14 cellular contexts compared by ENCODE assay signal in genomic region chr19:38841180-38841766, GRCh38. TPM values are rescaled to one million over a fixed set of nuclear protein-coding genes. Genes with fewer than 3 reads are reported as not detected.
A peak's percentile ranks its signal among the peaks of the same experiment; 100 is the strongest.
DNase-seq lines count a peak whose midpoint lies in the region; ATAC-seq, FAIRE-seq and TF ChIP-seq lines count a peak whose summit lies in the region.
"Had no signal": no experiment of that assay in that cellular context is flagged by ENCODE, and none has a peak within 500 bp of the region (broad histone marks: within the 10 kb centered on the region; RNA-seq: fewer than 3 reads in every experiment).

No MANE protein-coding gene starts in this region.

- H3K27me3 Mint-ChIP-seq in CD8-positive, alpha-beta T cell (ENCODE audit: low read depth) = no peaks in the 10 kb centered on the region
- H3K27me3 Mint-ChIP-seq in HFFc6 (ENCODE audit: insufficient read depth) = peaks cover 25% of the 10 kb centered on the region
- H3K27me3 Mint-ChIP-seq in natural killer cell treated with Interleukin-12 subunit alpha and Interleukin-12 subunit beta and Interleukin-15 and Interleukin-18, amount 100 ng/mL, for 72 hours = no peaks in the 10 kb centered on the region

- H3K9ac ChIP-seq in GM12878 (ENCODE audit: control insufficient read depth, insufficient read depth, low read length) = no peak overlapping the region
- H3K9ac ChIP-seq: SK-N-SH had no signal

- no peak overlapping the region for H3K4me2 ChIP-seq in GM12878 (ENCODE audit: control insufficient read depth, insufficient read depth)
- H3K4me2 ChIP-seq: SK-N-SH had no signal

- no peak for FAIRE-seq in GM12878 (lab: Jason Lieb, UNC)

- no TSS peak for BruUV-seq in GM12878 (replicated peaks; lab: Mats Ljungman, UMichigan)

- peaks cover 68% of the 10 kb centered on the region for H3K4me1 ChIP-seq in CD8-positive, alpha-beta T cell (ENCODE audit: insufficient read depth, low read length)
- peaks cover 23% of the 10 kb centered on the region for H3K4me1 ChIP-seq in GM12878 (ENCODE audit: control insufficient read depth, insufficient read depth, low read length)

- CTCF ChIA-PET in CD8-positive, alpha-beta T cell (lab: Charles Lee) = interaction anchor here (1.0 to 1.1 kb wide), 2 partner anchors 11 to 76 kb away, joined by 3 read pairs; no protein-coding TSS in a partner anchor
- CTCF ChIA-PET in GM12878 (lab: Yijun Ruan, JAX) = interaction anchor here (0.6 to 1.6 kb wide), 3 partner anchors 28 to 87 kb away, joined by 3 to 6 read pairs (median 3); no protein-coding TSS in a partner anchor

- peaks cover 9% of the 10 kb centered on the region for H4K20me1 ChIP-seq in GM12878 (ENCODE audit: control insufficient read depth, insufficient read depth)

- H3K27ac ChIP-seq in CD8-positive, alpha-beta T cell (ENCODE audit: low read depth, low read length) = peak overlapping the region; percentile 46
- H3K27ac ChIP-seq in GM12878 (ENCODE audit: control insufficient read depth, insufficient read depth) = no peak overlapping the region
- H3K27ac ChIP-seq: testis had no signal

- peaks cover 69% of the 10 kb centered on the region for H3K4me1 Mint-ChIP-seq in CD8-positive, alpha-beta T cell (ENCODE audit: low read depth)
- peaks cover 81% of the 10 kb centered on the region for H3K4me1 Mint-ChIP-seq in HFFc6 (ENCODE audit: low read depth)
- peaks cover 56 to 57% of the 10 kb centered on the region in 2 donors for H3K4me1 Mint-ChIP-seq in natural killer cell treated with Interleukin-12 subunit alpha and Interleukin-12 subunit beta and Interleukin-15 and Interleukin-18, amount 100 ng/mL, for 72 hours (ENCODE audit: low read depth in 2 of 2)

- POLR2A ChIA-PET in CD8-positive, alpha-beta T cell (lab: Charles Lee) = interaction anchor here (0.6 to 3.8 kb wide), 9 partner anchors 8 to 174 kb away, joined by 4 to 38 read pairs (median 8); partner anchors contain the start of genes ECH1 and RINL
- POLR2A ChIA-PET in GM12878 (lab: Charles Lee) = interaction anchor here (0.6 to 0.7 kb wide), 2 partner anchors 8 to 396 kb away, joined by 3 read pairs; no protein-coding TSS in a partner anchor

- TF ChIP-seq POLR2A in GM12878 (IDR thresholded peaks at IDR 0.05; ENCODE audit: low read depth, low read length) = peak; percentile 54; the same call in 1 of the 2 replicates

- no peak for TF ChIP-seq RAD21 in GM12878 (IDR thresholded peaks at IDR 0.05; ENCODE audit: insufficient read depth, low read depth, low read length)

- peaks cover 32% of the 10 kb centered on the region for H3K79me2 ChIP-seq in GM12878 (ENCODE audit: control insufficient read depth, insufficient read depth, low read length)

- in situ Hi-C loops in GM12878 (cut with MboI) = no loop called here

- H3K4me3 ChIP-seq in CD8-positive, alpha-beta T cell (ENCODE audit: low read depth, low read length) = peak overlapping the region; percentile 18
- no peak overlapping the region for H3K4me3 ChIP-seq in GM12878
- H3K4me3 ChIP-seq: testis had no signal

- SMC1A ChIA-PET in GM12878 (lab: Charles Lee; ENCODE audit: uncharacterized antibody, unreplicated experiment) = interaction anchor here (0.5 kb wide), 1 partner anchor 88 kb away, joined by 3 read pairs; no protein-coding TSS in a partner anchor

- no peak for ATAC-seq in CD8-positive, alpha-beta T cell
- ATAC-seq in GM12878 (no peak), HG02970 (IDR thresholded peaks at IDR 0.05; ENCODE audit: low FRiP score, unreplicated experiment) (no peak)
- ATAC-seq in natural killer cell treated with Interleukin-12 subunit alpha and Interleukin-12 subunit beta and Interleukin-15 and Interleukin-18, amount 100 ng/mL, for 72 hours = no peak
- ATAC-seq: sciatic nerve had no signal

- no peak for DNase-seq in CD8-positive, alpha-beta T cell
- DNase-seq in HFFc6 (no peak), GM12878 (ENCODE audit: low read depth, low spot score) (no peak), DMS79 (lab: John Stamatoyannopoulos, UW) (no peak), NCI-H1105 (lab: John Stamatoyannopoulos, UW) (no peak), NCI-H1092 treated with DMSO at 0.1 percent for 48 hours (lab: John Stamatoyannopoulos, UW) (no peak)
- DNase-seq in natural killer cell treated with Interleukin-12 subunit alpha and Interleukin-12 subunit beta and Interleukin-15 and Interleukin-18, amount 100 ng/mL, for 72 hours (ENCODE audit: low spot score) = no peak
- DNase-seq: cortex of kidney, foreskin fibroblast, NCI-H1694 treated with DMSO at 0.1 percent for 48 hours, SK-N-SH, testis had no signal

- TF ChIP-seq EP300 in GM12878 (IDR thresholded peaks at IDR 0.05; ENCODE audit: borderline replicate concordance in 1 of 2, control insufficient read depth in 1 of 2, low read depth in 2 of 2, low read length in 2 of 2) = no peak

- TF ChIP-seq CTCF in CD8-positive, alpha-beta T cell (IDR thresholded peaks at IDR 0.05) = no peak
- TF ChIP-seq CTCF in HFFc6 (IDR thresholded peaks at IDR 0.05) (no peak), GM12878 (IDR thresholded peaks at IDR 0.05 in 2 of 3, conservative IDR thresholded peaks at IDR 0.05 in 1 of 3; ENCODE audit: control insufficient read depth in 2 of 3, extremely low read depth in 1 of 3, insufficient read depth in 1 of 3, low read depth in 3 of 3, low read length in 3 of 3) (no peak)

- intact Hi-C loops in CD8-positive, alpha-beta T cell (cut with DNase I, micrococcal nuclease) = loop anchor here in 1 of 2 experiments (5.0 kb wide), 1 partner anchor 74 kb away; no protein-coding TSS in a partner anchor
- intact Hi-C loops in GM12878 (cut with micrococcal nuclease; ENCODE audit: unreplicated experiment) = no loop called here

- RAD21 ChIA-PET in GM12878 (lab: Charles Lee; ENCODE audit: unreplicated experiment) = no interaction called here

- no peak overlapping the region for H2AFZ ChIP-seq in GM12878 (ENCODE audit: control insufficient read depth, low read depth, low read length)

- 90% methylated on average over 12 of the region's 12 CpGs for WGBS in GM12878 (ENCODE audit: insufficient coverage, insufficient replicate concordance, low lambda C conversion rate, missing lambda C conversion rate)

- H3K36me3 Mint-ChIP-seq in CD8-positive, alpha-beta T cell = peaks cover 97% of the 10 kb centered on the region
- H3K36me3 Mint-ChIP-seq in HFFc6 (ENCODE audit: low read depth) = peaks cover 84% of the 10 kb centered on the region
- peaks cover 38% of the 10 kb centered on the region for H3K36me3 Mint-ChIP-seq in natural killer cell treated with Interleukin-12 subunit alpha and Interleukin-12 subunit beta and Interleukin-15 and Interleukin-18, amount 100 ng/mL, for 72 hours

- H3K36me3 ChIP-seq in CD8-positive, alpha-beta T cell (ENCODE audit: insufficient read depth, low read length) = peaks cover 95% of the 10 kb centered on the region
- H3K36me3 ChIP-seq in GM12878 (ENCODE audit: control insufficient read depth in 2 of 2, insufficient read depth in 2 of 2, low read length in 1 of 2) = peaks cover 60 to 77% of the 10 kb centered on the region in 2 experiments

- H3K4me3 Mint-ChIP-seq in CD8-positive, alpha-beta T cell = peak overlapping the region; percentile 26
- no peak overlapping the region for H3K4me3 Mint-ChIP-seq in HFFc6
- no peak overlapping the region for H3K4me3 Mint-ChIP-seq in natural killer cell treated with Interleukin-12 subunit alpha and Interleukin-12 subunit beta and Interleukin-15 and Interleukin-18, amount 100 ng/mL, for 72 hours

- H3K27ac Mint-ChIP-seq in CD8-positive, alpha-beta T cell = peak overlapping the region; percentile 89
- peak overlapping the region; percentile 75 for H3K27ac Mint-ChIP-seq in HFFc6
- H3K27ac Mint-ChIP-seq in natural killer cell treated with Interleukin-12 subunit alpha and Interleukin-12 subunit beta and Interleukin-15 and Interleukin-18, amount 100 ng/mL, for 72 hours = peak overlapping the region; percentile 31 to 98

- H3K9me3 Mint-ChIP-seq in CD8-positive, alpha-beta T cell = no peaks in the 10 kb centered on the region
- H3K9me3 Mint-ChIP-seq in HFFc6 = no peaks in the 10 kb centered on the region
- H3K9me3 Mint-ChIP-seq in natural killer cell treated with Interleukin-12 subunit alpha and Interleukin-12 subunit beta and Interleukin-15 and Interleukin-18, amount 100 ng/mL, for 72 hours = no peaks in the 10 kb centered on the region

- H3K27me3 ChIP-seq in CD8-positive, alpha-beta T cell (ENCODE audit: insufficient read depth, low read length) = no peaks in the 10 kb centered on the region
- no peaks in the 10 kb centered on the region for H3K27me3 ChIP-seq in GM12878 (replicated peaks in 1 of 2; ENCODE audit: control insufficient read depth in 2 of 2, insufficient read depth in 2 of 2, low read length in 1 of 2)
- H3K27me3 ChIP-seq: testis had no signal

- no peaks in the 10 kb centered on the region for H3K9me3 ChIP-seq in CD8-positive, alpha-beta T cell (ENCODE audit: low read length)
- no peaks in the 10 kb centered on the region for H3K9me3 ChIP-seq in GM12878 (replicated peaks; ENCODE audit: control insufficient read depth, insufficient read depth, low read length)
- H3K9me3 ChIP-seq: SK-N-SH, testis had no signal

RNA-seq across cellular contexts. Expression of gene HNRNPL, which starts 8.5 kb away (rescaled TPM):
- total RNA-seq in CD8-positive, alpha-beta T cell = 100 to 1,000 TPM; 615 to 625 TPM
- total RNA-seq in HFFc6 (2021; fragmentation: NEBNext Ultra II Directional; extraction: Animal tissue kit (Norgen Biotek cat#: 25700)) = 100 to 1,000 TPM; 337 to 467 (median 441) TPM
- total RNA-seq in GM12878 (2013; cell fraction: nucleolus; rRNA removed) = 172 and 179 TPM in 2 replicates
- 319 and 322 TPM in 2 replicates for total RNA-seq in GM12878 (2014; rRNA removed)
- total RNA-seq in GM12878 (2014; rRNA removed; fragmentation: Illumina TruSeq; extraction: Trizol) = 240 and 248 TPM in 2 replicates
- 512 and 523 TPM in 2 replicates for total RNA-seq in GM12878 (2021)
- polyA plus RNA-seq in GM12878 (2011; ENCODE audit: low read depth) = 220 TPM
- 278 and 395 TPM in 2 replicates for polyA plus RNA-seq in GM12878 (2011; rRNA removed)
- polyA plus RNA-seq in GM12878 (2011; cell fraction: cytosol; rRNA removed) = 272 and 344 TPM in 2 replicates
- polyA plus RNA-seq in GM12878 (2011; cell fraction: nucleus; rRNA removed) = 447 and 512 TPM in 2 replicates
- 258 and 326 TPM in 2 replicates for polyA plus RNA-seq in GM12878 (2012)
- polyA plus RNA-seq in GM12878 (2014; fragmentation: Illumina TruSeq; extraction: Trizol) = 416 and 440 TPM in 2 replicates
- 10 to 100 TPM; 32.5 to 92.5 TPM for polyA plus RNA-seq in GM12878 (2014; fragmentation: Nextera tagmentation; extraction: Ambion mirVana)
- polyA plus RNA-seq in GM12878 (2014; rRNA removed) = 241 and 268 TPM in 2 replicates
- polyA plus RNA-seq in GM12878 (2016; fragmentation: Nextera tagmentation; extraction: Ambion mirVana) = 100 to 1,000 TPM; 294 to 346 TPM
- 348 and 368 TPM in 2 replicates for polyA minus RNA-seq in GM12878 (2011; rRNA and poly(A)+ RNA removed)
- polyA minus RNA-seq in GM12878 (2011; cell fraction: cytosol; rRNA and poly(A)+ RNA removed) = 150 and 190 TPM in 2 replicates
- polyA minus RNA-seq in GM12878 (2011; cell fraction: nucleus; rRNA and poly(A)+ RNA removed) = 92.8 and 152 TPM in 2 replicates
- 100 to 1,000 TPM; 559 to 561 TPM for total RNA-seq in natural killer cell treated with Interleukin-12 subunit alpha and Interleukin-12 subunit beta and Interleukin-15 and Interleukin-18, amount 100 ng/mL, for 72 hours

RNA-seq across cellular contexts. Expression of gene ECH1, which starts 9.7 kb away (rescaled TPM):
- 10 to 100 TPM; 30.1 to 32.8 TPM for total RNA-seq in CD8-positive, alpha-beta T cell
- 10 to 100 TPM; 35.5 to 48.5 (median 45.6) TPM for total RNA-seq in HFFc6 (2021; fragmentation: NEBNext Ultra II Directional; extraction: Animal tissue kit (Norgen Biotek cat#: 25700))
- total RNA-seq in GM12878 (2013; cell fraction: nucleolus; rRNA removed) = 22.0 and 23.9 TPM in 2 replicates
- 92.4 and 121 TPM in 2 replicates for total RNA-seq in GM12878 (2014; rRNA removed)
- 135 and 138 TPM in 2 replicates for total RNA-seq in GM12878 (2014; rRNA removed; fragmentation: Illumina TruSeq; extraction: Trizol)
- total RNA-seq in GM12878 (2021) = 164 and 165 TPM in 2 replicates
- 287 TPM for polyA plus RNA-seq in GM12878 (2011; ENCODE audit: low read depth)
- polyA plus RNA-seq in GM12878 (2011; rRNA removed) = 114 and 139 TPM in 2 replicates
- polyA plus RNA-seq in GM12878 (2011; cell fraction: cytosol; rRNA removed) = 188 and 226 TPM in 2 replicates
- 151 and 189 TPM in 2 replicates for polyA plus RNA-seq in GM12878 (2011; cell fraction: nucleus; rRNA removed)
- polyA plus RNA-seq in GM12878 (2012) = 228 and 402 TPM in 2 replicates
- 147 and 214 TPM in 2 replicates for polyA plus RNA-seq in GM12878 (2014; fragmentation: Illumina TruSeq; extraction: Trizol)
- 100 to 1,000 TPM; 104 to 109 TPM for polyA plus RNA-seq in GM12878 (2014; fragmentation: Nextera tagmentation; extraction: Ambion mirVana)
- polyA plus RNA-seq in GM12878 (2014; rRNA removed) = 284 and 385 TPM in 2 replicates
- polyA plus RNA-seq in GM12878 (2016; fragmentation: Nextera tagmentation; extraction: Ambion mirVana) = 100 to 1,000 TPM; 248 to 270 TPM
- 79.9 and 129 TPM in 2 replicates for polyA minus RNA-seq in GM12878 (2011; rRNA and poly(A)+ RNA removed)
- 35.9 and 40.2 TPM in 2 replicates for polyA minus RNA-seq in GM12878 (2011; cell fraction: cytosol; rRNA and poly(A)+ RNA removed)
- polyA minus RNA-seq in GM12878 (2011; cell fraction: nucleus; rRNA and poly(A)+ RNA removed) = 34.5 and 48.4 TPM in 2 replicates
- 100 to 1,000 TPM; 104 to 163 TPM for total RNA-seq in natural killer cell treated with Interleukin-12 subunit alpha and Interleukin-12 subunit beta and Interleukin-15 and Interleukin-18, amount 100 ng/mL, for 72 hours

RNA-seq across cellular contexts. Expression of gene LGALS4, which starts 28.5 kb away (rescaled TPM):
- total RNA-seq in CD8-positive, alpha-beta T cell = 1 to 10 TPM; 1.8 to 3.4 TPM
- under 1 TPM in 1 of 6 experiments, not detected in 5; 0.43 TPM for total RNA-seq in HFFc6 (2021; fragmentation: NEBNext Ultra II Directional; extraction: Animal tissue kit (Norgen Biotek cat#: 25700))
- 0.71 and 0.75 TPM in 2 replicates for total RNA-seq in GM12878 (2013; cell fraction: nucleolus; rRNA removed)
- 0.44 TPM in 1 of 2 replicates, not detected in the other for total RNA-seq in GM12878 (2014; rRNA removed)
- total RNA-seq in GM12878 (2014; rRNA removed; fragmentation: Illumina TruSeq; extraction: Trizol) = not detected in 2 replicates
- total RNA-seq in GM12878 (2021) = 2.1 and 2.7 TPM in 2 replicates
- not detected for polyA plus RNA-seq in GM12878 (2011; ENCODE audit: low read depth)
- 0.27 and 0.35 TPM in 2 replicates for polyA plus RNA-seq in GM12878 (2011; rRNA removed)
- polyA plus RNA-seq in GM12878 (2011; cell fraction: cytosol; rRNA removed) = 0.09 and 0.25 TPM in 2 replicates
- 1.4 and 1.9 TPM in 2 replicates for polyA plus RNA-seq in GM12878 (2011; cell fraction: nucleus; rRNA removed)
- polyA plus RNA-seq in GM12878 (2012) = 0.17 and 0.46 TPM in 2 replicates
- polyA plus RNA-seq in GM12878 (2014; fragmentation: Illumina TruSeq; extraction: Trizol) = 0.24 TPM in 1 of 2 replicates, not detected in the other
- polyA plus RNA-seq in GM12878 (2014; fragmentation: Nextera tagmentation; extraction: Ambion mirVana) = under 1 TPM in 1 of 2 experiments, not detected in 1; 0.15 TPM
- polyA plus RNA-seq in GM12878 (2014; rRNA removed) = 0.06 and 0.13 TPM in 2 replicates
- under 1 TPM in 1 of 2 experiments, not detected in 1; 0.28 TPM for polyA plus RNA-seq in GM12878 (2016; fragmentation: Nextera tagmentation; extraction: Ambion mirVana)
- polyA minus RNA-seq in GM12878 (2011; rRNA and poly(A)+ RNA removed) = 0.72 and 1.3 TPM in 2 replicates
- polyA minus RNA-seq in GM12878 (2011; cell fraction: cytosol; rRNA and poly(A)+ RNA removed) = not detected in 2 replicates
- 0.24 and 0.29 TPM in 2 replicates for polyA minus RNA-seq in GM12878 (2011; cell fraction: nucleus; rRNA and poly(A)+ RNA removed)
- 1 to 10 TPM; 1.6 to 1.7 TPM for total RNA-seq in natural killer cell treated with Interleukin-12 subunit alpha and Interleukin-12 subunit beta and Interleukin-15 and Interleukin-18, amount 100 ng/mL, for 72 hours

RNA-seq across cellular contexts. Expression of gene RINL, which starts 36.8 kb away (rescaled TPM):
- 10 to 100 TPM; 18.1 to 18.4 TPM for total RNA-seq in CD8-positive, alpha-beta T cell
- 1 to 10 TPM in 5 of 6 experiments, under 1 TPM in 1; 0.69 to 3.5 (median 1.7) TPM for total RNA-seq in HFFc6 (2021; fragmentation: NEBNext Ultra II Directional; extraction: Animal tissue kit (Norgen Biotek cat#: 25700))
- 42.0 and 48.1 TPM in 2 replicates for total RNA-seq in GM12878 (2013; cell fraction: nucleolus; rRNA removed)
- total RNA-seq in GM12878 (2014; rRNA removed) (50.8 and 55.1 TPM in 2 replicates), GM12878 (2014; rRNA removed; fragmentation: Illumina TruSeq; extraction: Trizol) (35.6 and 37.8 TPM in 2 replicates), GM12878 (2021) (51.3 and 54.9 TPM in 2 replicates)
- polyA plus RNA-seq in GM12878 (2011; ENCODE audit: low read depth) = 13.3 TPM
- polyA plus RNA-seq in GM12878 (2011; rRNA removed) (44.4 and 64.2 TPM in 2 replicates), GM12878 (2014; fragmentation: Illumina TruSeq; extraction: Trizol) (29.7 and 36.4 TPM in 2 replicates), GM12878 (2014; fragmentation: Nextera tagmentation; extraction: Ambion mirVana) (10 to 100 TPM; 14.5 to 16.3 TPM), GM12878 (2014; rRNA removed) (54.8 and 62.4 TPM in 2 replicates), GM12878 (2016; fragmentation: Nextera tagmentation; extraction: Ambion mirVana) (10 to 100 TPM; 46.3 to 48.9 TPM)
- 67.4 and 81.2 TPM in 2 replicates for polyA plus RNA-seq in GM12878 (2011; cell fraction: cytosol; rRNA removed)
- 88.4 and 106 TPM in 2 replicates for polyA plus RNA-seq in GM12878 (2011; cell fraction: nucleus; rRNA removed)
- 33.6 and 41.0 TPM in 2 replicates for polyA plus RNA-seq in GM12878 (2012)
- polyA minus RNA-seq in GM12878 (2011; rRNA and poly(A)+ RNA removed) = 30.0 and 57.5 TPM in 2 replicates
- polyA minus RNA-seq in GM12878 (2011; cell fraction: cytosol; rRNA and poly(A)+ RNA removed) = 15.6 and 23.4 TPM in 2 replicates
- 32.0 and 54.9 TPM in 2 replicates for polyA minus RNA-seq in GM12878 (2011; cell fraction: nucleus; rRNA and poly(A)+ RNA removed)
- 10 to 100 TPM; 58.1 to 63.8 TPM for total RNA-seq in natural killer cell treated with Interleukin-12 subunit alpha and Interleukin-12 subunit beta and Interleukin-15 and Interleukin-18, amount 100 ng/mL, for 72 hours

RNA-seq across cellular contexts. Expression of gene LGALS7B, which starts 52.3 kb away (rescaled TPM):
- total RNA-seq in CD8-positive, alpha-beta T cell = not detected
- not detected for total RNA-seq in HFFc6 (2021; fragmentation: NEBNext Ultra II Directional; extraction: Animal tissue kit (Norgen Biotek cat#: 25700))
- not detected in 2 replicates for total RNA-seq in GM12878 (2013; cell fraction: nucleolus; rRNA removed)
- not detected in 2 replicates for total RNA-seq in GM12878 (2014; rRNA removed)
- not detected in 2 replicates for total RNA-seq in GM12878 (2014; rRNA removed; fragmentation: Illumina TruSeq; extraction: Trizol)
- total RNA-seq in GM12878 (2021) = not detected in 2 replicates
- not detected for polyA plus RNA-seq in GM12878 (2011; ENCODE audit: low read depth)
- not detected in 2 replicates for polyA plus RNA-seq in GM12878 (2011; rRNA removed)
- polyA plus RNA-seq in GM12878 (2011; cell fraction: cytosol; rRNA removed) = not detected in 2 replicates
- polyA plus RNA-seq in GM12878 (2011; cell fraction: nucleus; rRNA removed) = not detected in 2 replicates
- not detected in 2 replicates for polyA plus RNA-seq in GM12878 (2012)
- polyA plus RNA-seq in GM12878 (2014; fragmentation: Illumina TruSeq; extraction: Trizol) = not detected in 2 replicates
- not detected for polyA plus RNA-seq in GM12878 (2014; fragmentation: Nextera tagmentation; extraction: Ambion mirVana)
- not detected in 2 replicates for polyA plus RNA-seq in GM12878 (2014; rRNA removed)
- not detected for polyA plus RNA-seq in GM12878 (2016; fragmentation: Nextera tagmentation; extraction: Ambion mirVana)
- polyA minus RNA-seq in GM12878 (2011; rRNA and poly(A)+ RNA removed) = not detected in 2 replicates
- not detected in 2 replicates for polyA minus RNA-seq in GM12878 (2011; cell fraction: cytosol; rRNA and poly(A)+ RNA removed)
- polyA minus RNA-seq in GM12878 (2011; cell fraction: nucleus; rRNA and poly(A)+ RNA removed) = not detected in 2 replicates
- total RNA-seq in natural killer cell treated with Interleukin-12 subunit alpha and Interleukin-12 subunit beta and Interleukin-15 and Interleukin-18, amount 100 ng/mL, for 72 hours = not detected
- total RNA-seq: sciatic nerve had no signal
- polyA plus RNA-seq: SK-N-SH had no signal
